21 cellular contexts compared by ENCODE assay signal in the genomic region with DNA sequence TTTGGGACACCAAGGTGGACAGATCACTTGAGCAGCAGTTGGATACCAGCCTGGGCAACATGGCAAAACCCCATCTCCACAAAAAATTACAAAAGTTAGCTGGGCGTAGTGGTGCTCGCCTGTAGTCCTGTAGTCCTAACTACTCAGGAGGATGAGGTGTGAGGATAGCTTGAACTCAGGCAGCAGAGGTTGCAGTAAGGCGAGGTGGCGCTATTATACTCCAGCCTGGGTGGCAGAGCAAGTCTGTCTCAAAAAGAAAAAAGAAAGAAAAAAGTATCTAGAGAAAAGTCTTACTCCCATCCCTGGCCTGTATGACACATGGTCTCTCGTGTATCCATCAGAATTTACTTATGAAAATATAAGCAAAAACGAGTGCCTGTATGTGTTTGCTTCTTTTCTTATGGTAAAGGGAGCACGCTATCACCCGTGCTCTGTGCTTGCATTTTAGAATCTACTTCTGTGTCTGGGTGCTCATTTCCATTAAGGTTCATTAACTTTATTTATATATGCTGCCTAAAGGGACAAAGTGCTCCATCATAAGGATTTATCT. TPM values are rescaled to one million over a fixed set of nuclear protein-coding genes. Genes with fewer than 3 reads are reported as not detected.
DNase-seq lines count a peak whose midpoint lies in the region; ATAC-seq, FAIRE-seq and TF ChIP-seq lines count a peak whose summit lies in the region.
"Had no signal": no experiment of that assay in that cellular context is flagged by ENCODE, and none has a peak within 500 bp of the region (broad histone marks: within the 10 kb centered on the region; RNA-seq: fewer than 3 reads in every experiment).

No MANE protein-coding gene starts in this region.

- no peak for FAIRE-seq in pancreas (lab: Jason Lieb, UNC)
- FAIRE-seq: GM12878, urothelium cell line had no signal

- H3K4me1 ChIP-seq in OCI-LY3 (ENCODE audit: low read length) = no peaks in the 10 kb centered on the region
- H3K4me1 ChIP-seq in gastroesophageal sphincter = peaks cover 0 to 33% (median 4%) of the 10 kb centered on the region in 3 donors
- H3K4me1 ChIP-seq in parathyroid adenoma = no peaks in the 10 kb centered on the region
- no peaks in the 10 kb centered on the region for H3K4me1 ChIP-seq in pancreas

- peaks cover 5% of the 10 kb centered on the region; the same call in 1 of the 2 replicates for H3K9me3 ChIP-seq in OCI-LY3 (ENCODE audit: insufficient read depth, low read length)
- no peaks in the 10 kb centered on the region for H3K9me3 ChIP-seq in gastroesophageal sphincter
- no peaks in the 10 kb centered on the region for H3K9me3 ChIP-seq in parathyroid adenoma (ENCODE audit: control insufficient read depth, low read length)
- no peaks in the 10 kb centered on the region for H3K9me3 ChIP-seq in pancreas
- H3K9me3 ChIP-seq: gastrocnemius medialis, psoas muscle had no signal

- H3K79me2 ChIP-seq in OCI-LY3 (ENCODE audit: low read length) = no peaks in the 10 kb centered on the region
- H3K79me2 ChIP-seq in parathyroid adenoma = no peaks in the 10 kb centered on the region

- no peak for TF ChIP-seq CTCF in C4-2B (conservative IDR thresholded peaks at IDR 0.05)
- TF ChIP-seq CTCF in OCI-LY3 (IDR thresholded peaks at IDR 0.05; ENCODE audit: low read depth, low read length) = peak; percentile 9; the same call in 1 of the 2 replicates
- no peak for TF ChIP-seq CTCF in gastroesophageal sphincter (IDR thresholded peaks at IDR 0.05)
- TF ChIP-seq CTCF in parathyroid adenoma (IDR thresholded peaks at IDR 0.05) = no peak
- no peak for TF ChIP-seq CTCF in pancreas (IDR thresholded peaks at IDR 0.05)
- TF ChIP-seq CTCF in GM10248 (IDR thresholded peaks at IDR 0.05; ENCODE audit: control extremely low read depth, extremely low read depth, low read depth, missing control alignments) = no peak

- POLR2A ChIA-PET in GM10248 (lab: Yijun Ruan, JAX) = no interaction called here

- intact Hi-C loops in pancreas (cut with DNase I) = no loop called here

- H4K20me1 ChIP-seq in OCI-LY3 (ENCODE audit: insufficient read depth, low read length) = no peaks in the 10 kb centered on the region

- no peak for TF ChIP-seq EP300 in gastroesophageal sphincter (IDR thresholded peaks at IDR 0.05)

- H3K4me2 ChIP-seq in OCI-LY3 (ENCODE audit: low read length) (no peak overlapping the region), parathyroid adenoma (ENCODE audit: low read length) (no peak overlapping the region)

- H3K9ac ChIP-seq in OCI-LY3 (ENCODE audit: low read length) (no peak overlapping the region), parathyroid adenoma (no peak overlapping the region)

- no peak for TF ChIP-seq POLR2A in gastroesophageal sphincter (IDR thresholded peaks at IDR 0.05)

- no peak for DNase-seq in pancreas
- no peak for DNase-seq in GM10248 (ENCODE audit: extremely low spot score)
- DNase-seq in HCEC 1CT = no peak
- DNase-seq: activated CD4-positive, CD25-positive, alpha-beta regulatory T cell treated with anti-CD3 and anti-CD28 coated beads, Interleukin-2, amount 50 U/mL, for 72 hours; activated naive CD4-positive, alpha-beta T cell treated with anti-CD3 and anti-CD28 coated beads, Interleukin-2, amount 10 ng/mL, durations not matched to agents 7 days and 5 days; activated T-cell treated with anti-CD3 and anti-CD28 coated beads, Interleukin-2, amount 50 U/mL, for 72 hours; anterior cingulate cortex; C1 segment of cervical spinal cord; caudate nucleus; gastrocnemius medialis; KBM-7; NCI-H187 treated with DMSO at 0.1 percent for 48 hours; psoas muscle; T-helper 9 cell had no signal

- H3K4me3 ChIP-seq in OCI-LY3 (ENCODE audit: low read length) = no peak overlapping the region
- H3K4me3 ChIP-seq in gastroesophageal sphincter = no peak overlapping the region
- no peak overlapping the region for H3K4me3 ChIP-seq in parathyroid adenoma (ENCODE audit: low read depth, low read length)
- no peak overlapping the region for H3K4me3 ChIP-seq in pancreas
- H3K4me3 ChIP-seq: gastrocnemius medialis, GM12878, psoas muscle had no signal

- peaks cover 8% of the 10 kb centered on the region; the same call in 1 of the 2 replicates for H3K27me3 ChIP-seq in OCI-LY3 (ENCODE audit: low read depth, low read length)
- H3K27me3 ChIP-seq in gastroesophageal sphincter = peaks cover 27% of the 10 kb centered on the region
- H3K27me3 ChIP-seq in parathyroid adenoma (ENCODE audit: control insufficient read depth, insufficient read depth, low read length) = no peaks in the 10 kb centered on the region
- H3K27me3 ChIP-seq in pancreas = no peaks in the 10 kb centered on the region

- ATAC-seq in gastroesophageal sphincter (no peak), pancreas (no peak), HG03280 (IDR thresholded peaks at IDR 0.05; ENCODE audit: unreplicated experiment) (no peak)
- ATAC-seq: activated T-cell treated with anti-CD3 and anti-CD28 coated beads, Interleukin-2, amount 50 U/mL, for 72 hours; gastrocnemius medialis; GM12878 had no signal

- no peak overlapping the region for H2AFZ ChIP-seq in OCI-LY3 (ENCODE audit: low read depth, low read length)
- no peak overlapping the region for H2AFZ ChIP-seq in parathyroid adenoma

- 42 to 71% methylated on average over 8 of the region's 8 CpGs for WGBS in gastroesophageal sphincter (ENCODE audit: low coverage in 1 of 2), 2 donors
- 82 to 85% methylated on average over 8 of the region's 8 CpGs for WGBS in pancreas, 2 donors

- CTCF ChIA-PET in GM10248 (lab: Yijun Ruan, JAX) = no interaction called here

- H3K27ac ChIP-seq in C4-2B = peak overlapping the region; percentile 78
- H3K27ac ChIP-seq in OCI-LY3 (ENCODE audit: low read length) = no peak overlapping the region
- peak overlapping the region in 3 of 4 donors; percentile 68 to 81 (median 74) for H3K27ac ChIP-seq in gastroesophageal sphincter
- peak overlapping the region; percentile 41 for H3K27ac ChIP-seq in parathyroid adenoma
- no peak overlapping the region for H3K27ac ChIP-seq in pancreas
- H3K27ac ChIP-seq: psoas muscle had no signal

- H3K36me3 ChIP-seq in OCI-LY3 (replicated peaks; ENCODE audit: low read depth, low read length) (no peaks in the 10 kb centered on the region), gastroesophageal sphincter (no peaks in the 10 kb centered on the region), parathyroid adenoma (ENCODE audit: control insufficient read depth, insufficient read depth, low read length) (no peaks in the 10 kb centered on the region), pancreas (no peaks in the 10 kb centered on the region)
- H3K36me3 ChIP-seq: gastrocnemius medialis had no signal

RNA-seq across cellular contexts. Expression of a gene that starts 15.4 kb away (rescaled TPM):
- total RNA-seq in gastroesophageal sphincter (100 to 1,000 TPM in 1 of 4 donors, 10 to 100 TPM in 3; 33.4 to 103 (median 74.7) TPM), pancreas (10 to 100 TPM; 16.9 to 33.7 (median 22.7) TPM)
- polyA plus RNA-seq in pancreas = 10 to 100 TPM in 1 of 2 donors, 1 to 10 TPM in 1; 9.5 to 15.6 TPM

RNA-seq across cellular contexts. Expression of a gene that starts 46.5 kb away (rescaled TPM):
- 10 to 100 TPM; 40.4 to 70.0 (median 52.8) TPM for total RNA-seq in gastroesophageal sphincter
- total RNA-seq in pancreas = 10 to 100 TPM; 17.9 to 28.1 (median 23.6) TPM
- 10 to 100 TPM; 38.1 to 42.1 TPM for polyA plus RNA-seq in pancreas

RNA-seq across cellular contexts. Expression of a gene that starts 46.6 kb away (rescaled TPM):
- 10 to 100 TPM; 20.9 to 31.8 (median 24.9) TPM for total RNA-seq in gastroesophageal sphincter
- 10 to 100 TPM in 3 of 6 donors, 1 to 10 TPM in 3; 8.5 to 13.3 (median 10.7) TPM for total RNA-seq in pancreas
- polyA plus RNA-seq in pancreas = 10 to 100 TPM; 33.0 to 41.3 TPM

Comparison
In these comparisons a context has a peak if more than half of its experiments do, and no peak if none do; other contexts are left out.
1. H3K27ac ChIP-seq: peak in C4-2B (single experiment), gastroesophageal sphincter (3 of 4) and parathyroid adenoma (single experiment); none in OCI-LY3 (single experiment) and pancreas (0 of 4).